Comparison of ENCODE assay signal across 35 cellular contexts in genomic region chr11:37277896-37278465, GRCh38.
"Had no signal": no experiment of that assay in that cellular context is flagged by ENCODE, and none has a peak within 500 bp of the region (broad histone marks: within the 10 kb centered on the region; RNA-seq: fewer than 3 reads in every experiment).

No MANE protein-coding gene starts in this region.

- H3K9me3 ChIP-seq: MG63 had no signal

- H3K36me3 ChIP-seq: MG63 had no signal

- H3K4me3 ChIP-seq: MG63 had no signal

- DNase-seq: Karpas-422, Kasumi-1, MG63, MM.1S, MV-4-11, NCI-H1048, NCI-H1092, NCI-H1092 treated with DMSO at 0.1 percent for 48 hours, NCI-H1105, NCI-H1105 treated with DMSO at 0.1 percent for 48 hours, NCI-H1417, NCI-H1417 treated with DMSO at 0.1 percent for 48 hours, NCI-H1436, NCI-H1436 treated with DMSO at 0.1 percent for 48 hours, NCI-H146, NCI-H1694, NCI-H1694 treated with DMSO at 0.1 percent for 48 hours, NCI-H187, NCI-H187 treated with DMSO at 0.1 percent for 48 hours, NCI-H1930, NCI-H2029, NCI-H2029 treated with DMSO at 0.1 percent for 48 hours, NCI-H2081, NCI-H2081 treated with DMSO at 0.1 percent for 48 hours, NCI-H2107, NCI-H2171, NCI-H2171 treated with DMSO at 0.1 percent for 48 hours, NCI-H2227 treated with DMSO at 0.1 percent for 48 hours, NCI-H226, NCI-H345, NCI-H446, NCI-H446 treated with DMSO at 0.1 percent for 48 hours, NCI-H510A, NCI-H510A treated with DMSO at 0.1 percent for 48 hours, NCI-H524 treated with DMSO at 0.1 percent for 48 hours had no signal

- H3K27me3 ChIP-seq: MG63 had no signal
